In the genomic region with DNA sequence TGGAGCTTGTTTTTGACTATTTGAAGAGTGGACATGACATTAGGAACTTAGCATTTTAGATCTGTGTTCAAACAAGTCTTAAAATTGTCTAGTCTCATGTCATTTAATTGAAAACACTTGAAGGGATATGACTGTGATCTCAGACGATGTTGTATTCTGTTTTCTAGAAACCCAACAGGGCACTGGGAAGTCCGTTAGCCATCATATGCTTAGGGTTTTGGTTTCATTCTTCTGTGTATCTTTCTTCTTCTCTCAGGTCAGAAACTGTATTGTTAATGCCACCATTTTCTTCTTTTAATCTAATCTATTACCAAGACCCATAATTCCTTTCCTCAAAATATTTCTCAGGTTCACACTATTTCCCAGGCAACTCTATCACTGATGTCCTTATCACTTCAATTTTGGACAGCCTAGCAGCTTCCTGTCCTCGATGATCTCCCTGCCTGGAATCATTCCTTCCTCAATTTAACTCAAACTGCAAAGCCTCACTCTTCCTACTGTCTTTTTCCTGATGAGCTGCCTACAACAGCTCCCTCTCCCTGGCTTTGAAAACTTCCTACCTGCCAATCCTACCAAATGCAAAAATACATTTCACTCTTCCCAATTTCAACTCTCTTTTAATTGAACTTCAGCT, we compare ENCODE assay signal across 18 cellular contexts.
A peak's percentile ranks its signal among the peaks of the same experiment; 100 is the strongest.
DNase-seq lines count a peak whose midpoint lies in the region; ATAC-seq, FAIRE-seq and TF ChIP-seq lines count a peak whose summit lies in the region.
"Had no signal": no experiment of that assay in that cellular context is flagged by ENCODE, and none has a peak within 500 bp of the region (broad histone marks: within the 10 kb centered on the region; RNA-seq: fewer than 3 reads in every experiment).

No MANE protein-coding gene starts in this region.

- H3K9ac ChIP-seq in HepG2 (ENCODE audit: insufficient read depth, low read depth, low read length) = no peak overlapping the region
- H3K9ac ChIP-seq in KMS-11 = peak overlapping the region; percentile 7; the same call in 1 of the 2 replicates

- no TSS peak for BruUV-seq in HepG2 (replicated peaks; lab: Mats Ljungman, UMichigan)

- no peak for FAIRE-seq in HepG2 (lab: Jason Lieb, UNC)
- FAIRE-seq: A549 had no signal

- H3K79me2 ChIP-seq in HepG2 (ENCODE audit: insufficient read depth, low read length) = no peaks in the 10 kb centered on the region
- H3K79me2 ChIP-seq in KMS-11 (ENCODE audit: insufficient read depth, low read depth) = no peaks in the 10 kb centered on the region

- H4K20me1 ChIP-seq in HepG2 (ENCODE audit: insufficient read depth, low read length) (no peaks in the 10 kb centered on the region), KMS-11 (ENCODE audit: insufficient read depth) (no peaks in the 10 kb centered on the region)

- in situ Hi-C loops in HepG2 (cut with HindIII; ENCODE audit: extremely low pct_ligation_motif_present, low pct_unique_long_range_greater_than_20kb) = no loop called here

- H3K4me3 ChIP-seq in right lobe of liver (no peak overlapping the region), HepG2 (replicated peaks in 1 of 3; ENCODE audit: insufficient read depth in 1 of 3, low read depth in 2 of 3, low read length in 3 of 3) (no peak overlapping the region), KMS-11 (IDR thresholded peaks at IDR 0.05; ENCODE audit: insufficient read depth, low read depth, low read length) (no peak overlapping the region)
- H3K4me3 ChIP-seq: A549, heart left ventricle, transverse colon had no signal

- intact Hi-C loops in right lobe of liver (cut with DNase I) (no loop called here), HepG2 (cut with micrococcal nuclease; ENCODE audit: unreplicated experiment) (no loop called here)

- CTCF ChIA-PET in HepG2 (lab: Yijun Ruan, JAX; ENCODE audit: low intra/inter-chr PET ratio, low total read pairs) = no interaction called here

- POLR2A ChIA-PET in HepG2 (lab: Yijun Ruan, JAX) = no interaction called here

- TF ChIP-seq EP300 in HepG2 (IDR thresholded peaks at IDR 0.05; ENCODE audit: low read depth in 2 of 2, low read length in 2 of 2) (no peak), HepG2 (CRISPR knock-in tag; IDR thresholded peaks at IDR 0.05; ENCODE audit: borderline replicate concordance) (no peak)

- H3K9me3 ChIP-seq in right lobe of liver (no peaks in the 10 kb centered on the region), HepG2 (ENCODE audit: low read length) (no peaks in the 10 kb centered on the region)
- H3K9me3 ChIP-seq: A549, heart left ventricle, transverse colon had no signal

- TF ChIP-seq CTCF in right lobe of liver (IDR thresholded peaks at IDR 0.05) = no peak
- no peak for TF ChIP-seq CTCF in HepG2 (CRISPR knock-in tag; IDR thresholded peaks at IDR 0.05)
- no peak for TF ChIP-seq CTCF in KMS-11 (conservative IDR thresholded peaks at IDR 0.05; ENCODE audit: low read depth, low read length)

- peak; percentile 50 to 69 (median 54) for ATAC-seq in right lobe of liver
- ATAC-seq in HepG2 = no peak
- ATAC-seq in HG02763 (IDR thresholded peaks at IDR 0.05; ENCODE audit: unreplicated experiment) = peak; percentile 50
- no peak for ATAC-seq in HG03520 (IDR thresholded peaks at IDR 0.05; ENCODE audit: unreplicated experiment)
- ATAC-seq: activated CD8-positive, alpha-beta T cell treated with anti-CD3 and anti-CD28 coated beads for 36 hours; Panc1 had no signal

- no peak overlapping the region for H3K4me2 ChIP-seq in HepG2 (ENCODE audit: low read depth, low read length)
- H3K4me2 ChIP-seq in KMS-11 = peak overlapping the region; percentile 43
- H3K4me2 ChIP-seq: A549 had no signal

- H3K27ac ChIP-seq in right lobe of liver (no peak overlapping the region), HepG2 (ENCODE audit: extremely low read length, insufficient read depth, low read length) (no peak overlapping the region), KMS-11 (peak overlapping the region; percentile 29; the same call in 1 of the 2 replicates)
- H3K27ac ChIP-seq: A549, transverse colon had no signal

- TF ChIP-seq RAD21 in HepG2 (CRISPR knock-in tag; IDR thresholded peaks at IDR 0.05) = no peak

- 36% methylated on average over 3 of the region's 3 CpGs for WGBS in right lobe of liver (ENCODE audit: insufficient coverage, low coverage, low lambda C conversion rate, missing lambda C conversion rate)
- 0% methylated on average over 3 of the region's 3 CpGs for WGBS in HepG2 (ENCODE audit: low lambda C conversion rate)

- H2AFZ ChIP-seq in HepG2 (ENCODE audit: low read length) (no peak overlapping the region), KMS-11 (ENCODE audit: low read depth) (peak overlapping the region; percentile 45; the same call in 1 of the 2 replicates)

- no peaks in the 10 kb centered on the region for H3K36me3 ChIP-seq in right lobe of liver
- no peaks in the 10 kb centered on the region for H3K36me3 ChIP-seq in HepG2 (replicated peaks in 1 of 2; ENCODE audit: control insufficient read depth in 1 of 2, insufficient read depth in 2 of 2, low read length in 2 of 2)
- no peaks in the 10 kb centered on the region for H3K36me3 ChIP-seq in KMS-11 (ENCODE audit: insufficient read depth)
- H3K36me3 ChIP-seq: transverse colon had no signal

- H3K4me1 ChIP-seq in right lobe of liver (no peaks in the 10 kb centered on the region), HepG2 (ENCODE audit: insufficient read depth, low read length) (no peaks in the 10 kb centered on the region), KMS-11 (ENCODE audit: low read depth, poor library complexity, severe bottlenecking) (peaks cover 51% of the 10 kb centered on the region)
- H3K4me1 ChIP-seq: A549, transverse colon had no signal

- no peaks in the 10 kb centered on the region for H3K27me3 ChIP-seq in right lobe of liver
- H3K27me3 ChIP-seq in HepG2 (ENCODE audit: control insufficient read depth in 1 of 2, insufficient read depth in 2 of 2, low read length in 2 of 2) = no peaks in the 10 kb centered on the region
- H3K27me3 ChIP-seq in KMS-11 (ENCODE audit: insufficient read depth, low read depth) = no peaks in the 10 kb centered on the region; the same call in 1 of the 2 replicates
- H3K27me3 ChIP-seq: heart left ventricle, transverse colon had no signal

- TF ChIP-seq POLR2A in right lobe of liver (IDR thresholded peaks at IDR 0.05) = no peak
- no peak for TF ChIP-seq POLR2A in HepG2 (IDR thresholded peaks at IDR 0.05; ENCODE audit: insufficient read depth in 1 of 2, low read depth in 2 of 2, low read length in 2 of 2)

- DNase-seq in right lobe of liver (no peak), HepG2 (ENCODE audit: low spot score) (no peak), Kasumi-1 (lab: John Stamatoyannopoulos, UW) (no peak), occipital lobe (lab: John Stamatoyannopoulos, UW) (no peak), NCI-H1105 (lab: John Stamatoyannopoulos, UW) (no peak)
- DNase-seq: activated CD8-positive, alpha-beta T cell treated with anti-CD3 and anti-CD28 coated beads for 36 hours; activated naive CD4-positive, alpha-beta T cell; Calu3; heart left ventricle; left ventricle myocardium superior; MV-4-11; NCI-H345; transverse colon had no signal

TF ChIP-seq in HepG2, 621 proteins besides CTCF, POLR2A, EP300 and RAD21 (continues in another document):
- TF ChIP-seq, protein P1, sequence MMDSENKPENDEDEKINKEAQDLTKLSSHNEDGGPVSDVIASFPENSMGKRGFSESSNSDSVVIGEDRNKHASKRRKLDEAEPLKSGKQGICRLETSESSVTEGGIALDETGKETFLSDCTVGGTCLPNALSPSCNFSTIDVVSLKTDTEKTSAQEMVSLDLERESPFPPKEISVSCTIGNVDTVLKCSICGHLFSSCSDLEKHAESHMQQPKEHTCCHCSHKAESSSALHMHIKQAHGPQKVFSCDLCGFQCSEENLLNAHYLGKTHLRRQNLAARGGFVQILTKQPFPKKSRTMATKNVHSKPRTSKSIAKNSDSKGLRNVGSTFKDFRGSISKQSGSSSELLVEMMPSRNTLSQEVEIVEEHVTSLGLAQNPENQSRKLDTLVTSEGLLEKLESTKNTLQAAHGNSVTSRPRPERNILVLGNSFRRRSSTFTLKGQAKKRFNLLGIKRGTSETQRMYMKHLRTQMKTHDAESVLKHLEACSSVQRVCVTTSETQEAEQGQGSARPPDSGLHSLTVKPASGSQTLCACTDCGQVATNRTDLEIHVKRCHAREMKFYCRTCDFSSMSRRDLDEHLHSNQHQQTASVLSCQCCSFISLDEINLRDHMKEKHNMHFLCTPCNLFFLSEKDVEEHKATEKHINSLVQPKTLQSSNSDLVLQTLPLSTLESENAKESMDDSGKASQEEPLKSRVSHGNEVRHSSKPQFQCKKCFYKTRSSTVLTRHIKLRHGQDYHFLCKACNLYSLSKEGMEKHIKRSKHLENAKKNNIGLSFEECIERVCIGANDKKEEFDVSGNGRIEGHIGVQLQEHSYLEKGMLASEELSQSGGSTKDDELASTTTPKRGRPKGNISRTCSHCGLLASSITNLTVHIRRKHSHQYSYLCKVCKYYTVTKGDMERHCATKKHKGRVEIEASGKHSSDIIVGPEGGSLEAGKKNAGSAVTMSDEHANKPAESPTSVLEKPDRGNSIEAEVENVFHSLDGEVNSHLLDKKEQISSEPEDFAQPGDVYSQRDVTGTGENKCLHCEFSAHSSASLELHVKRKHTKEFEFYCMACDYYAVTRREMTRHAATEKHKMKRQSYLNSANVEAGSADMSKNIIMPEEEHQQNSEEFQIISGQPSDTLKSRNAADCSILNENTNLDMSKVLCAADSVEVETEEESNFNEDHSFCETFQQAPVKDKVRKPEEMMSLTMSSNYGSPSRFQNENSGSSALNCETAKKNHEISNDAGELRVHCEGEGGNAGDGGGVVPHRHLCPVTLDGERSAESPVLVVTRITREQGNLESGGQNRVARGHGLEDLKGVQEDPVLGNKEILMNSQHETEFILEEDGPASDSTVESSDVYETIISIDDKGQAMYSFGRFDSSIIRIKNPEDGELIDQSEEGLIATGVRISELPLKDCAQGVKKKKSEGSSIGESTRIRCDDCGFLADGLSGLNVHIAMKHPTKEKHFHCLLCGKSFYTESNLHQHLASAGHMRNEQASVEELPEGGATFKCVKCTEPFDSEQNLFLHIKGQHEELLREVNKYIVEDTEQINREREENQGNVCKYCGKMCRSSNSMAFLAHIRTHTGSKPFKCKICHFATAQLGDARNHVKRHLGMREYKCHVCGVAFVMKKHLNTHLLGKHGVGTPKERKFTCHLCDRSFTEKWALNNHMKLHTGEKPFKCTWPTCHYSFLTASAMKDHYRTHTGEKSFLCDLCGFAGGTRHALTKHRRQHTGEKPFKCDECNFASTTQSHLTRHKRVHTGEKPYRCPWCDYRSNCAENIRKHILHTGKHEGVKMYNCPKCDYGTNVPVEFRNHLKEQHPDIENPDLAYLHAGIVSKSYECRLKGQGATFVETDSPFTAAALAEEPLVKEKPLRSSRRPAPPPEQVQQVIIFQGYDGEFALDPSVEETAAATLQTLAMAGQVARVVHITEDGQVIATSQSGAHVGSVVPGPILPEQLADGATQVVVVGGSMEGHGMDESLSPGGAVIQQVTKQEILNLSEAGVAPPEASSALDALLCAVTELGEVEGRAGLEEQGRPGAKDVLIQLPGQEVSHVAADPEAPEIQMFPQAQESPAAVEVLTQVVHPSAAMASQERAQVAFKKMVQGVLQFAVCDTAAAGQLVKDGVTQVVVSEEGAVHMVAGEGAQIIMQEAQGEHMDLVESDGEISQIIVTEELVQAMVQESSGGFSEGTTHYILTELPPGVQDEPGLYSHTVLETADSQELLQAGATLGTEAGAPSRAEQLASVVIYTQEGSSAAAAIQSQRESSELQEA (CRISPR knock-in tag; IDR thresholded peaks at IDR 0.05; ENCODE audit: not compliant biosample characterization) = no peak
- no peak for TF ChIP-seq POLR2AphosphoS2 (IDR thresholded peaks at IDR 0.05; ENCODE audit: low read depth, low read length)

Comparison
In these comparisons a context has a peak if more than half of its experiments do, and no peak if none do; other contexts are left out.
1. ATAC-seq: peak in right lobe of liver (4 of 4) and HG02763 (single experiment); none in HepG2 (single experiment) and HG03520 (single experiment).